ENCODE assay signal across 8 cellular contexts in genomic region chr9:127574089-127574921, GRCh38. TPM values are rescaled to one million over a fixed set of nuclear protein-coding genes. Genes with fewer than 3 reads are reported as not detected.
DNase-seq lines count a peak whose midpoint lies in the region; ATAC-seq and TF ChIP-seq lines count a peak whose summit lies in the region.

No MANE protein-coding gene starts in this region.

- H4K20me1 ChIP-seq in osteoblast (ENCODE audit: insufficient read depth, low read length): no peaks in the 10 kb centered on the region

- H3K36me3 Mint-ChIP-seq in brain: no peaks in the 10 kb centered on the region

- H3K27ac Mint-ChIP-seq in brain: peak overlapping the region in 4 of 5 experiments; percentile 47 to 90 (median 78)

- peaks cover 39% of the 10 kb centered on the region for H3K79me2 ChIP-seq in osteoblast (ENCODE audit: insufficient read depth, low read length)

- H3K4me2 ChIP-seq in osteoblast (ENCODE audit: insufficient read depth, low read length): peak overlapping the region; percentile 69

- peaks cover 53% of the 10 kb centered on the region for H3K4me1 ChIP-seq in osteoblast (ENCODE audit: insufficient read depth, low read length)

- H3K4me3 ChIP-seq in osteoblast (ENCODE audit: insufficient read depth, low read length): peak overlapping the region; percentile 8

- no peaks in the 10 kb centered on the region for H3K36me3 ChIP-seq in osteoblast (ENCODE audit: insufficient read depth, low read length)

- TF ChIP-seq CTCF in brain (conservative IDR thresholded peaks at IDR 0.05) (no peak), osteoblast (IDR thresholded peaks at IDR 0.05; ENCODE audit: extremely low read depth, low read depth, low read length) (no peak)

- ATAC-seq in GM19035 (IDR thresholded peaks at IDR 0.05; ENCODE audit: unreplicated experiment) (no peak), HG03520 (IDR thresholded peaks at IDR 0.05; ENCODE audit: unreplicated experiment) (no peak)

- no peaks in the 10 kb centered on the region for H3K27me3 ChIP-seq in osteoblast (ENCODE audit: insufficient read depth, low read length)

- H2AFZ ChIP-seq in osteoblast (ENCODE audit: low read length): peak overlapping the region; percentile 73

- H3K4me1 Mint-ChIP-seq in brain: peaks cover 60% of the 10 kb centered on the region

- DNase-seq in SIG-M5 treated with dmso at 0.1 percent for 504 hours (lab: John Stamatoyannopoulos, UW; ENCODE audit: unreplicated experiment) (peak; percentile 45), SIG-M5 (lab: John Stamatoyannopoulos, UW) (no peak), NCI-H2171 (lab: John Stamatoyannopoulos, UW) (peak; percentile 96), osteoblast (ENCODE audit: insufficient read length, low spot score, missing footprints) (peak; percentile 94), DMS114 treated with DMSO at 0.1 percent for 48 hours (lab: John Stamatoyannopoulos, UW; ENCODE audit: unreplicated experiment) (no peak)

- H3K27me3 Mint-ChIP-seq in brain: peaks cover 3% of the 10 kb centered on the region

- peak overlapping the region; percentile 99 for H3K27ac ChIP-seq in osteoblast (ENCODE audit: low read depth, low read length)

- no peaks in the 10 kb centered on the region for H3K9me3 ChIP-seq in osteoblast (ENCODE audit: low read depth, low read length)

- H3K9me3 Mint-ChIP-seq in brain: peaks cover 0 to 3% (median 0%) of the 10 kb centered on the region in 5 experiments

- H3K4me3 Mint-ChIP-seq in brain: peak overlapping the region in 1 of 5 experiments; percentile 51

RNA-seq across cellular contexts. Expression of gene STXBP1, which starts 37.8 kb away (rescaled TPM):
- 298 TPM for polyA plus RNA-seq in brain (ENCODE audit: insufficient read depth, low read depth, low replicate concordance)
- total RNA-seq in osteoblast: 19.9 and 23.0 TPM in 2 replicates

Comparison
In these comparisons a context has a peak if more than half of its experiments do, and no peak if none do; other contexts are left out.
1. DNase-seq: peak in SIG-M5 treated with dmso at 0.1 percent for 504 hours (single experiment), NCI-H2171 (single experiment) and osteoblast (single experiment); none in SIG-M5 (single experiment) and DMS114 treated with DMSO at 0.1 percent for 48 hours (single experiment).